Comparison of ENCODE assay signal across 8 cellular contexts in the genomic region with DNA sequence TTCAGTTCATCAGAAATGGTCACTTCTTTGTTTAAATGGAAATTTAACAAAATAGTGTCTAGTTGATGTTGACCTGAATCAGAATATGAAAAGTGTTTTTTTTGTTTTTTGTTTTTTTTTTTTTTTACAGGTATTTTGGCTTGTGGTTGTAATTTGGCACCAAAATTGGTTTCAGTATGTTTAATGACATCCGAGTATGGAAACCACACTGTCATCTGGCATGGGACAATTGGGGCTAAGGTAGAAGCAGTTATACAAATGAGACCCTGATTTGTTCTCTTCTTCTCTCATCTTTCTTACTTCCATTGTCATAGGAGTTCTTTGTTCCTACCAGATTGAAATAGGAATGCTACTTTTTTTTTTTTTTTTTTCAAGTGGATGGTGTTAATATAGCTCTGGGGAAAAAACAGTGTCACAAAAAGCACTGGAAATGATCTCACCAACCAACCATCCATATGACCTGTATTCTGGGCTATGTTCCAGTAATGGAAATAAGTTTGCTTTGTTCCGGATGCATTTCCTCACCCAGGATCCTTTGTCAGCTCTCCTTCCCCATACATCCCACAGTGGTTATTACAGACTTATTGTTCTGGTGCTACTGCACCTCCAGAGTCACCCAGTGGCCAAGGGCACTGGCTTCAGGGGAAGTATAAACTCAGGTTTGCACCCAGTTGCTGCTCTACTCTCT.
DNase-seq lines count a peak whose midpoint lies in the region; ATAC-seq, FAIRE-seq and TF ChIP-seq lines count a peak whose summit lies in the region.
"Had no signal": no experiment of that assay in that cellular context is flagged by ENCODE, and none has a peak within 500 bp of the region (broad histone marks: within the 10 kb centered on the region; RNA-seq: fewer than 3 reads in every experiment).

No MANE protein-coding gene starts in this region.

- no peak overlapping the region for H3K4me3 ChIP-seq in RWPE2 (ENCODE audit: severe bottlenecking)
- H3K4me3 ChIP-seq in small intestine (ENCODE audit: low read depth in 1 of 2, low read length in 2 of 2) = no peak overlapping the region

- peak; percentile 84 for ATAC-seq in RWPE2 (ENCODE audit: low read depth)
- ATAC-seq: activated T-cell treated with anti-CD3 and anti-CD28 coated beads, Interleukin-2, amount 50 U/mL, for 72 hours had no signal

- 34 to 54% (median 48%) methylated on average over 2 of the region's 2 CpGs for WGBS in small intestine, 3 donors

- H3K36me3 ChIP-seq in RWPE2 (ENCODE audit: low read depth) = no peaks in the 10 kb centered on the region
- H3K36me3 ChIP-seq in small intestine (ENCODE audit: control insufficient read depth in 2 of 2, insufficient read depth in 2 of 2, low read length in 2 of 2) = no peaks in the 10 kb centered on the region

- peak; percentile 9 for TF ChIP-seq CTCF in RWPE2 (IDR thresholded peaks at IDR 0.05; ENCODE audit: poor library complexity, severe bottlenecking)
- no peak for TF ChIP-seq CTCF in GM13976 (IDR thresholded peaks at IDR 0.05; ENCODE audit: borderline replicate concordance, control extremely low read depth, extremely low read depth, insufficient read depth, missing control alignments)

- H3K27me3 ChIP-seq in RWPE2 (ENCODE audit: insufficient read depth, poor library complexity, severe bottlenecking) (no peaks in the 10 kb centered on the region), small intestine (ENCODE audit: control insufficient read depth in 2 of 2, insufficient read depth in 2 of 2, low read length in 2 of 2) (no peaks in the 10 kb centered on the region)

- H3K9me3 ChIP-seq in RWPE2 (ENCODE audit: severe bottlenecking) = no peaks in the 10 kb centered on the region
- no peaks in the 10 kb centered on the region for H3K9me3 ChIP-seq in small intestine (ENCODE audit: control insufficient read depth, low read depth)

- H3K4me1 ChIP-seq in RWPE2 (ENCODE audit: insufficient read depth, poor library complexity, severe bottlenecking) (peaks cover 22% of the 10 kb centered on the region), small intestine (ENCODE audit: control insufficient read depth in 2 of 2, insufficient read depth in 1 of 2, low read depth in 1 of 2, low read length in 1 of 2) (no peaks in the 10 kb centered on the region)

- peak overlapping the region; percentile 69 for H3K27ac ChIP-seq in RWPE2 (ENCODE audit: poor library complexity, severe bottlenecking)
- H3K27ac ChIP-seq in small intestine (ENCODE audit: low read depth in 1 of 2, low read length in 1 of 2) = no peak overlapping the region

- in situ Hi-C loops in GM13976 (cut with MboI; ENCODE audit: low sequenced_read_pairs, unreplicated experiment) = no loop called here

- FAIRE-seq in small intestine (lab: Jason Lieb, UNC) = no peak

- DNase-seq in HT-29 (ENCODE audit: low spot score) = peak; percentile 67
- no peak for DNase-seq in RWPE2 (ENCODE audit: low spot score)
- peak; percentile 49 for DNase-seq in foreskin melanocyte
- peak; percentile 13 for DNase-seq in small intestine
- no peak for DNase-seq in GM13976 (ENCODE audit: low spot score)
- no peak for DNase-seq in middle frontal gyrus (ENCODE audit: extremely low spot score, low spot score)
- no peak for DNase-seq in SK-N-DZ (ENCODE audit: low spot score)
- DNase-seq: activated T-cell treated with anti-CD3 and anti-CD28 coated beads, Interleukin-2, amount 50 U/mL, for 72 hours had no signal

Comparison
In these comparisons a context has a peak if more than half of its experiments do, and no peak if none do; other contexts are left out.
1. DNase-seq: peak in HT-29 (single experiment), foreskin melanocyte (single experiment) and small intestine (single experiment); none in RWPE2 (single experiment), GM13976 (single experiment), middle frontal gyrus (single experiment) and SK-N-DZ (single experiment).